8 cellular contexts compared by ENCODE assay signal in genomic region chr19:12939908-12940533, GRCh38. TPM values are rescaled to one million over a fixed set of nuclear protein-coding genes. Genes with fewer than 3 reads are reported as not detected.
DNase-seq lines count a peak whose midpoint lies in the region; ATAC-seq and TF ChIP-seq lines count a peak whose summit lies in the region.

No MANE protein-coding gene starts in this region.

- TF ChIP-seq CTCF in dorsolateral prefrontal cortex (IDR thresholded peaks at IDR 0.05 in 54 of 56, conservative IDR thresholded peaks at IDR 0.05 in 2 of 56; ENCODE audit: low read depth in 1 of 56, partially characterized antibody in 56 of 56) (no peak), nephron (IDR thresholded peaks at IDR 0.05; ENCODE audit: unreplicated experiment in 3 of 3) (no peak)

- no peaks in the 10 kb centered on the region for H3K27me3 Mint-ChIP-seq in nephron (ENCODE audit: low read depth)

- no peaks in the 10 kb centered on the region for H3K9me3 ChIP-seq in BLaER1 treated with 17β-estradiol and CSF1 and Interleukin-3, amounts not matched to agents 10 nM and 100 nM (replicated peaks in 1 of 11)
- no peaks in the 10 kb centered on the region for H3K9me3 ChIP-seq in MG63

- H3K27ac Mint-ChIP-seq in nephron, result peak overlapping the region; percentile 87 to 97 (median 96)

- no peaks in the 10 kb centered on the region for H3K9me3 Mint-ChIP-seq in nephron

- peak overlapping the region; percentile 85 to 99 (median 97) for H3K4me2 ChIP-seq in BLaER1 treated with 17β-estradiol and CSF1 and Interleukin-3, amounts not matched to agents 10 nM and 100 nM

- H3K4me3 ChIP-seq in BLaER1 treated with 17β-estradiol and CSF1 and Interleukin-3, amounts not matched to agents 10 nM and 100 nM, result peak overlapping the region; percentile 84 to 100 (median 97)
- H3K4me3 ChIP-seq in MG63 (peak overlapping the region; percentile 95), dorsolateral prefrontal cortex (peak overlapping the region; percentile 50 to 100 (median 99))

- peaks cover 63 to 78% (median 72%) of the 10 kb centered on the region in 10 experiments for H3K4me1 ChIP-seq in BLaER1 treated with 17β-estradiol and CSF1 and Interleukin-3, amounts not matched to agents 10 nM and 100 nM

- H3K36me3 Mint-ChIP-seq in nephron (ENCODE audit: low read depth), result peaks cover 66% of the 10 kb centered on the region

- intact Hi-C loops in dorsolateral prefrontal cortex (cut with DNase I), result loop anchor here in 1 of 2 donors (10.0 kb wide), 1 partner anchor 135 kb away; the partner anchor contains the start of genes PRDX2, RNASEH2A and THSD8

- no peak for ATAC-seq in HG02610 (IDR thresholded peaks at IDR 0.05; ENCODE audit: unreplicated experiment)

- no peaks in the 10 kb centered on the region for H3K27me3 ChIP-seq in BLaER1 treated with 17β-estradiol and CSF1 and Interleukin-3, amounts not matched to agents 10 nM and 100 nM
- no peaks in the 10 kb centered on the region for H3K27me3 ChIP-seq in MG63
- no peaks in the 10 kb centered on the region for H3K27me3 ChIP-seq in dorsolateral prefrontal cortex

- peak overlapping the region; percentile 96 to 100 (median 99) for H3K9ac ChIP-seq in BLaER1 treated with 17β-estradiol and CSF1 and Interleukin-3, amounts not matched to agents 10 nM and 100 nM

- H3K4me3 Mint-ChIP-seq in nephron, result peak overlapping the region; percentile 96 to 100 (median 99)

- DNase-seq in MG63, result no peak
- DNase-seq in dorsolateral prefrontal cortex, result no peak
- no peak for DNase-seq in C1 segment of cervical spinal cord (lab: John Stamatoyannopoulos, UW)
- DNase-seq in OCI-M2 (lab: John Stamatoyannopoulos, UW; ENCODE audit: unreplicated experiment), result no peak
- DNase-seq in inferior parietal cortex (ENCODE audit: extremely low spot score), result no peak

- H3K4me1 Mint-ChIP-seq in nephron, result peaks cover 39% of the 10 kb centered on the region

- peaks cover 57 to 66% (median 63%) of the 10 kb centered on the region in 11 experiments for H4K20me1 ChIP-seq in BLaER1 treated with 17β-estradiol and CSF1 and Interleukin-3, amounts not matched to agents 10 nM and 100 nM

- H3K27ac ChIP-seq in BLaER1 treated with 17β-estradiol and CSF1 and Interleukin-3, amounts not matched to agents 10 nM and 100 nM, result peak overlapping the region; percentile 92 to 99 (median 97); a peak in 20 of 22 replicates
- H3K27ac ChIP-seq in dorsolateral prefrontal cortex, result peak overlapping the region in 32 of 59 donors; percentile 2 to 97 (median 87)

- H3K36me3 ChIP-seq in BLaER1 treated with 17β-estradiol and CSF1 and Interleukin-3, amounts not matched to agents 10 nM and 100 nM, result peaks cover 59 to 63% (median 61%) of the 10 kb centered on the region in 11 experiments
- peaks cover 62% of the 10 kb centered on the region for H3K36me3 ChIP-seq in MG63

RNA-seq across cellular contexts. Expression of gene CALR, which starts 1.6 kb away (rescaled TPM):
- total RNA-seq in MG63 (2014; rRNA removed; shearing (Covaris generic); ENCODE audit: low replicate concordance), result 1,902 and 1,921 TPM in 2 replicates
- total RNA-seq in dorsolateral prefrontal cortex, result 100 to 1,000 TPM; 148 to 544 (median 264) TPM

RNA-seq across cellular contexts. Expression of gene RAD23A, which starts 5.6 kb away (rescaled TPM):
- total RNA-seq in MG63 (2014; rRNA removed; shearing (Covaris generic); ENCODE audit: low replicate concordance), result 211 and 354 TPM in 2 replicates
- total RNA-seq in dorsolateral prefrontal cortex, result 100 to 1,000 TPM in 46 of 120 experiments, 10 to 100 TPM in 74; 61.4 to 130 (median 95.7) TPM

RNA-seq across cellular contexts. Expression of gene FARSA, which starts 6.5 kb away (rescaled TPM):
- 184 and 410 TPM in 2 replicates for total RNA-seq in MG63 (2014; rRNA removed; shearing (Covaris generic); ENCODE audit: low replicate concordance)
- 100 to 1,000 TPM in 8 of 120 experiments, 10 to 100 TPM in 112; 51.3 to 110 (median 81.3) TPM for total RNA-seq in dorsolateral prefrontal cortex

RNA-seq across cellular contexts. Expression of gene GADD45GIP1, which starts 17.0 kb away (rescaled TPM):
- 225 and 240 TPM in 2 replicates for total RNA-seq in MG63 (2014; rRNA removed; shearing (Covaris generic); ENCODE audit: low replicate concordance)
- 10 to 100 TPM; 11.9 to 33.8 (median 19.3) TPM for total RNA-seq in dorsolateral prefrontal cortex

RNA-seq across cellular contexts. Expression of gene SYCE2, which starts 20.9 kb away (rescaled TPM):
- total RNA-seq in MG63 (2014; rRNA removed; shearing (Covaris generic); ENCODE audit: low replicate concordance), result 1.7 and 2.4 TPM in 2 replicates
- total RNA-seq in dorsolateral prefrontal cortex, result 1 to 10 TPM in 12 of 120 experiments, under 1 TPM in 19, not detected in 89; 0.32 to 2.1 (median 0.88) TPM
